In the genomic region with DNA sequence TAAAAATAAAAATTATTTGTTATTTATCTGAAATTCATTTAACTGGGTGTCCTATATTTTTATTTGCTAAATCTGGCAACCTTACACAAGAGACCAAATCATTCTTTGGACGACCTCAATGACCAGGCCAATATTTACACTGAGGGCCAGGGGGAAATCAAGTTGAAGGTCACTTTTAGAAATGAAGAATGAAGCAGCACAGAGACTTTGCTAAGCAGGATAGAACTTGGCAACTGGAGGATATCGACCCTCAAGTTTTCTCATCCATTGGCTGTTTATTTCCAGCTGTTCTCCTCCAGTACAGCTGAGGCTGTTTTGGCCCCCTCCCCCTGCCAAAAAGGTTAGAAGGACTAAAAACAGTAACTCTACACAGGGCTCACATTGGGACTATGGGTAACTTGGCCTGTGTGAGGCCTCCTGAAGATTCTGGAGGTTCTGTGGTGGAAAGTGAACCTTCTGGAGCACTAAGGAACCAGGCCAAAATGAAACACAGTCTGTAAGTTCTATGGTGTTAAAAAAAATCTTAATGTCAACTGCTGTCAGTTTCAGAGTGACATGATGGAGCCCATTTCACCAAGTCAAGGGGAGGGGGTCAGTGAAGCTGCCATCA, we compare ENCODE assay signal across 1 cellular context.
A peak's percentile ranks its signal among the peaks of the same experiment; 100 is the strongest.
TF ChIP-seq lines count a peak whose summit lies in the region.

No MANE protein-coding gene starts in this region.

TF ChIP-seq in HepG2, 621 proteins besides CTCF, POLR2A, EP300 and RAD21 (continued from another document):
- TF ChIP-seq, protein P1, sequence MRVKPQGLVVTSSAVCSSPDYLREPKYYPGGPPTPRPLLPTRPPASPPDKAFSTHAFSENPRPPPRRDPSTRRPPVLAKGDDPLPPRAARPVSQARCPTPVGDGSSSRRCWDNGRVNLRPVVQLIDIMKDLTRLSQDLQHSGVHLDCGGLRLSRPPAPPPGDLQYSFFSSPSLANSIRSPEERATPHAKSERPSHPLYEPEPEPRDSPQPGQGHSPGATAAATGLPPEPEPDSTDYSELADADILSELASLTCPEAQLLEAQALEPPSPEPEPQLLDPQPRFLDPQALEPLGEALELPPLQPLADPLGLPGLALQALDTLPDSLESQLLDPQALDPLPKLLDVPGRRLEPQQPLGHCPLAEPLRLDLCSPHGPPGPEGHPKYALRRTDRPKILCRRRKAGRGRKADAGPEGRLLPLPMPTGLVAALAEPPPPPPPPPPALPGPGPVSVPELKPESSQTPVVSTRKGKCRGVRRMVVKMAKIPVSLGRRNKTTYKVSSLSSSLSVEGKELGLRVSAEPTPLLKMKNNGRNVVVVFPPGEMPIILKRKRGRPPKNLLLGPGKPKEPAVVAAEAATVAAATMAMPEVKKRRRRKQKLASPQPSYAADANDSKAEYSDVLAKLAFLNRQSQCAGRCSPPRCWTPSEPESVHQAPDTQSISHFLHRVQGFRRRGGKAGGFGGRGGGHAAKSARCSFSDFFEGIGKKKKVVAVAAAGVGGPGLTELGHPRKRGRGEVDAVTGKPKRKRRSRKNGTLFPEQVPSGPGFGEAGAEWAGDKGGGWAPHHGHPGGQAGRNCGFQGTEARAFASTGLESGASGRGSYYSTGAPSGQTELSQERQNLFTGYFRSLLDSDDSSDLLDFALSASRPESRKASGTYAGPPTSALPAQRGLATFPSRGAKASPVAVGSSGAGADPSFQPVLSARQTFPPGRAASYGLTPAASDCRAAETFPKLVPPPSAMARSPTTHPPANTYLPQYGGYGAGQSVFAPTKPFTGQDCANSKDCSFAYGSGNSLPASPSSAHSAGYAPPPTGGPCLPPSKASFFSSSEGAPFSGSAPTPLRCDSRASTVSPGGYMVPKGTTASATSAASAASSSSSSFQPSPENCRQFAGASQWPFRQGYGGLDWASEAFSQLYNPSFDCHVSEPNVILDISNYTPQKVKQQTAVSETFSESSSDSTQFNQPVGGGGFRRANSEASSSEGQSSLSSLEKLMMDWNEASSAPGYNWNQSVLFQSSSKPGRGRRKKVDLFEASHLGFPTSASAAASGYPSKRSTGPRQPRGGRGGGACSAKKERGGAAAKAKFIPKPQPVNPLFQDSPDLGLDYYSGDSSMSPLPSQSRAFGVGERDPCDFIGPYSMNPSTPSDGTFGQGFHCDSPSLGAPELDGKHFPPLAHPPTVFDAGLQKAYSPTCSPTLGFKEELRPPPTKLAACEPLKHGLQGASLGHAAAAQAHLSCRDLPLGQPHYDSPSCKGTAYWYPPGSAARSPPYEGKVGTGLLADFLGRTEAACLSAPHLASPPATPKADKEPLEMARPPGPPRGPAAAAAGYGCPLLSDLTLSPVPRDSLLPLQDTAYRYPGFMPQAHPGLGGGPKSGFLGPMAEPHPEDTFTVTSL (CRISPR knock-in tag; IDR thresholded peaks at IDR 0.05; ENCODE audit: borderline replicate concordance), result peak; percentile 87
- TF ChIP-seq ZNF160 (CRISPR knock-in tag; IDR thresholded peaks at IDR 0.05), result no peak; the same call in 1 of the 2 replicates
- no peak for TF ChIP-seq ZNF530 (CRISPR knock-in tag; IDR thresholded peaks at IDR 0.05; ENCODE audit: low read depth)
- TF ChIP-seq, protein P2, sequence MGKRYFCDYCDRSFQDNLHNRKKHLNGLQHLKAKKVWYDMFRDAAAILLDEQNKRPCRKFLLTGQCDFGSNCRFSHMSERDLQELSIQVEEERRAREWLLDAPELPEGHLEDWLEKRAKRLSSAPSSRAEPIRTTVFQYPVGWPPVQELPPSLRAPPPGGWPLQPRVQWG (CRISPR knock-in tag; IDR thresholded peaks at IDR 0.05; ENCODE audit: borderline replicate concordance, low read depth), result no peak
- peak; percentile 86 for TF ChIP-seq HHEX (CRISPR knock-in tag; IDR thresholded peaks at IDR 0.05)
- no peak for TF ChIP-seq NBN (conservative IDR thresholded peaks at IDR 0.05)
- TF ChIP-seq, protein P3, sequence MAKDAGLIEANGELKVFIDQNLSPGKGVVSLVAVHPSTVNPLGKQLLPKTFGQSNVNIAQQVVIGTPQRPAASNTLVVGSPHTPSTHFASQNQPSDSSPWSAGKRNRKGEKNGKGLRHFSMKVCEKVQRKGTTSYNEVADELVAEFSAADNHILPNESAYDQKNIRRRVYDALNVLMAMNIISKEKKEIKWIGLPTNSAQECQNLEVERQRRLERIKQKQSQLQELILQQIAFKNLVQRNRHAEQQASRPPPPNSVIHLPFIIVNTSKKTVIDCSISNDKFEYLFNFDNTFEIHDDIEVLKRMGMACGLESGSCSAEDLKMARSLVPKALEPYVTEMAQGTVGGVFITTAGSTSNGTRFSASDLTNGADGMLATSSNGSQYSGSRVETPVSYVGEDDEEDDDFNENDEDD (CRISPR knock-in tag; IDR thresholded peaks at IDR 0.05; ENCODE audit: borderline replicate concordance), result no peak
- peak; percentile 73; the same call in 1 of the 2 replicates for TF ChIP-seq KDM1A (CRISPR knock-in tag; IDR thresholded peaks at IDR 0.05)
- no peak for TF ChIP-seq MED8 (CRISPR knock-in tag; IDR thresholded peaks at IDR 0.05; ENCODE audit: insufficient replicate concordance)
- TF ChIP-seq CREM (IDR thresholded peaks at IDR 0.05), result peak; percentile 58
- TF ChIP-seq CREM (CRISPR knock-in tag; IDR thresholded peaks at IDR 0.05), result no peak
- no peak for TF ChIP-seq PRMT3 (CRISPR knock-in tag; IDR thresholded peaks at IDR 0.05; ENCODE audit: borderline replicate concordance, low read depth)
- TF ChIP-seq, protein P4, sequence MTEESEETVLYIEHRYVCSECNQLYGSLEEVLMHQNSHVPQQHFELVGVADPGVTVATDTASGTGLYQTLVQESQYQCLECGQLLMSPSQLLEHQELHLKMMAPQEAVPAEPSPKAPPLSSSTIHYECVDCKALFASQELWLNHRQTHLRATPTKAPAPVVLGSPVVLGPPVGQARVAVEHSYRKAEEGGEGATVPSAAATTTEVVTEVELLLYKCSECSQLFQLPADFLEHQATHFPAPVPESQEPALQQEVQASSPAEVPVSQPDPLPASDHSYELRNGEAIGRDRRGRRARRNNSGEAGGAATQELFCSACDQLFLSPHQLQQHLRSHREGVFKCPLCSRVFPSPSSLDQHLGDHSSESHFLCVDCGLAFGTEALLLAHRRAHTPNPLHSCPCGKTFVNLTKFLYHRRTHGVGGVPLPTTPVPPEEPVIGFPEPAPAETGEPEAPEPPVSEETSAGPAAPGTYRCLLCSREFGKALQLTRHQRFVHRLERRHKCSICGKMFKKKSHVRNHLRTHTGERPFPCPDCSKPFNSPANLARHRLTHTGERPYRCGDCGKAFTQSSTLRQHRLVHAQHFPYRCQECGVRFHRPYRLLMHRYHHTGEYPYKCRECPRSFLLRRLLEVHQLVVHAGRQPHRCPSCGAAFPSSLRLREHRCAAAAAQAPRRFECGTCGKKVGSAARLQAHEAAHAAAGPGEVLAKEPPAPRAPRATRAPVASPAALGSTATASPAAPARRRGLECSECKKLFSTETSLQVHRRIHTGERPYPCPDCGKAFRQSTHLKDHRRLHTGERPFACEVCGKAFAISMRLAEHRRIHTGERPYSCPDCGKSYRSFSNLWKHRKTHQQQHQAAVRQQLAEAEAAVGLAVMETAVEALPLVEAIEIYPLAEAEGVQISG (CRISPR knock-in tag; IDR thresholded peaks at IDR 0.05), result no peak
- peak; percentile 99 for TF ChIP-seq GFI1 (CRISPR knock-in tag; IDR thresholded peaks at IDR 0.05; ENCODE audit: borderline replicate concordance)
- no peak for TF ChIP-seq NRL (CRISPR knock-in tag; IDR thresholded peaks at IDR 0.05; ENCODE audit: borderline replicate concordance)
- TF ChIP-seq, protein P5, sequence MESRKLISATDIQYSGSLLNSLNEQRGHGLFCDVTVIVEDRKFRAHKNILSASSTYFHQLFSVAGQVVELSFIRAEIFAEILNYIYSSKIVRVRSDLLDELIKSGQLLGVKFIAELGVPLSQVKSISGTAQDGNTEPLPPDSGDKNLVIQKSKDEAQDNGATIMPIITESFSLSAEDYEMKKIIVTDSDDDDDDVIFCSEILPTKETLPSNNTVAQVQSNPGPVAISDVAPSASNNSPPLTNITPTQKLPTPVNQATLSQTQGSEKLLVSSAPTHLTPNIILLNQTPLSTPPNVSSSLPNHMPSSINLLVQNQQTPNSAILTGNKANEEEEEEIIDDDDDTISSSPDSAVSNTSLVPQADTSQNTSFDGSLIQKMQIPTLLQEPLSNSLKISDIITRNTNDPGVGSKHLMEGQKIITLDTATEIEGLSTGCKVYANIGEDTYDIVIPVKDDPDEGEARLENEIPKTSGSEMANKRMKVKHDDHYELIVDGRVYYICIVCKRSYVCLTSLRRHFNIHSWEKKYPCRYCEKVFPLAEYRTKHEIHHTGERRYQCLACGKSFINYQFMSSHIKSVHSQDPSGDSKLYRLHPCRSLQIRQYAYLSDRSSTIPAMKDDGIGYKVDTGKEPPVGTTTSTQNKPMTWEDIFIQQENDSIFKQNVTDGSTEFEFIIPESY (CRISPR knock-in tag; IDR thresholded peaks at IDR 0.05), result no peak
- TF ChIP-seq GPN1 (CRISPR knock-in tag; IDR thresholded peaks at IDR 0.05; ENCODE audit: borderline replicate concordance), result no peak
- TF ChIP-seq, protein P6, sequence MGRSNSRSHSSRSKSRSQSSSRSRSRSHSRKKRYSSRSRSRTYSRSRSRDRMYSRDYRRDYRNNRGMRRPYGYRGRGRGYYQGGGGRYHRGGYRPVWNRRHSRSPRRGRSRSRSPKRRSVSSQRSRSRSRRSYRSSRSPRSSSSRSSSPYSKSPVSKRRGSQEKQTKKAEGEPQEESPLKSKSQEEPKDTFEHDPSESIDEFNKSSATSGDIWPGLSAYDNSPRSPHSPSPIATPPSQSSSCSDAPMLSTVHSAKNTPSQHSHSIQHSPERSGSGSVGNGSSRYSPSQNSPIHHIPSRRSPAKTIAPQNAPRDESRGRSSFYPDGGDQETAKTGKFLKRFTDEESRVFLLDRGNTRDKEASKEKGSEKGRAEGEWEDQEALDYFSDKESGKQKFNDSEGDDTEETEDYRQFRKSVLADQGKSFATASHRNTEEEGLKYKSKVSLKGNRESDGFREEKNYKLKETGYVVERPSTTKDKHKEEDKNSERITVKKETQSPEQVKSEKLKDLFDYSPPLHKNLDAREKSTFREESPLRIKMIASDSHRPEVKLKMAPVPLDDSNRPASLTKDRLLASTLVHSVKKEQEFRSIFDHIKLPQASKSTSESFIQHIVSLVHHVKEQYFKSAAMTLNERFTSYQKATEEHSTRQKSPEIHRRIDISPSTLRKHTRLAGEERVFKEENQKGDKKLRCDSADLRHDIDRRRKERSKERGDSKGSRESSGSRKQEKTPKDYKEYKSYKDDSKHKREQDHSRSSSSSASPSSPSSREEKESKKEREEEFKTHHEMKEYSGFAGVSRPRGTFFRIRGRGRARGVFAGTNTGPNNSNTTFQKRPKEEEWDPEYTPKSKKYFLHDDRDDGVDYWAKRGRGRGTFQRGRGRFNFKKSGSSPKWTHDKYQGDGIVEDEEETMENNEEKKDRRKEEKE (IDR thresholded peaks at IDR 0.05), result no peak
- no peak for TF ChIP-seq MTF1 (CRISPR knock-in tag; IDR thresholded peaks at IDR 0.05)
- TF ChIP-seq MLLT10 (CRISPR knock-in tag; IDR thresholded peaks at IDR 0.05), result no peak
- 0 out of 2 replicates have a peak, but pooled peaks have one; percentile 49 for TF ChIP-seq SMAD9 (CRISPR knock-in tag; IDR thresholded peaks at IDR 0.05)
